ENCODE assay signal across 27 cellular contexts in genomic region chr1:216238844-216239243, GRCh38.
"Had no signal": no experiment of that assay in that cellular context is flagged by ENCODE, and none has a peak within 500 bp of the region (broad histone marks: within the 10 kb centered on the region; RNA-seq: fewer than 3 reads in every experiment).

No MANE protein-coding gene starts in this region.

- DNase-seq: activated B cell treated with CpG ODN at 0.5 μM for 24 hours; activated CD4-positive, alpha-beta T cell treated with anti-CD3 and anti-CD28 coated beads for 48 hours; activated CD4-positive, alpha-beta T cell treated with anti-CD3 and anti-CD28 coated beads, Interleukin-2, amount 50 U/mL, for 1 hour; activated CD4-positive, alpha-beta T cell treated with anti-CD3 and anti-CD28 coated beads, Interleukin-2, amount 50 U/mL, for 48 hours; activated CD8-positive, alpha-beta memory T cell treated with anti-CD3 and anti-CD28 coated beads for 24 hours; activated CD8-positive, alpha-beta T cell treated with anti-CD3 and anti-CD28 coated beads for 36 hours; activated effector memory CD4-positive, alpha-beta T cell treated with Interleukin-2 at 50 U/mL for 16 hours; activated gamma-delta T cell treated with Interleukin-2 at 50 U/mL for 16 hours; activated naive CD4-positive, alpha-beta T cell treated with Interleukin-2 at 50 U/mL for 16 hours; activated naive CD8-positive, alpha-beta T cell treated with anti-CD3 and anti-CD28 coated beads for 36 hours; activated naive CD8-positive, alpha-beta T cell treated with anti-CD3 and anti-CD28 coated beads, Interleukin-2, amount 50 U/mL, for 24 hours; activated T-cell treated with anti-CD3 and anti-CD28 coated beads, Interleukin-2, amount 50 U/mL, for 4 hours; central memory CD4-positive, alpha-beta T cell; cerebellar nuclear complex; colonic mucosa; effector CD8-positive, alpha-beta T cell; head of caudate nucleus; T-helper 1 cell; T-helper 17 cell; T1000; WERI-Rb-1 had no signal

- ATAC-seq: activated CD4-positive, CD25-positive, alpha-beta regulatory T cell treated with anti-CD3 and anti-CD28 coated beads, Interleukin-2, amount 50 U/mL, for 24 hours; activated CD8-positive, alpha-beta T cell treated with anti-CD3 and anti-CD28 coated beads for 36 hours; activated naive CD8-positive, alpha-beta T cell treated with anti-CD3 and anti-CD28 coated beads, Interleukin-2, amount 50 U/mL, for 24 hours; activated T-cell treated with anti-CD3 and anti-CD28 coated beads, Interleukin-2, amount 50 U/mL, for 4 hours; activated T-helper 17 cell treated with anti-CD3 and anti-CD28 coated beads, Interleukin-2, amount 50 U/mL, for 72 hours; esophagus mucosa; T-helper 17 cell had no signal

- H3K27me3 ChIP-seq: ascending aorta, breast epithelium, cardiac muscle cell, colonic mucosa had no signal

- H3K27ac ChIP-seq: ascending aorta, breast epithelium, cardiac muscle cell, colonic mucosa, WERI-Rb-1 had no signal

- H3K9me3 ChIP-seq: ascending aorta, breast epithelium, colonic mucosa had no signal

- H3K4me3 ChIP-seq: ascending aorta, breast epithelium, cardiac muscle cell, colonic mucosa had no signal

- H3K36me3 ChIP-seq: ascending aorta, breast epithelium, cardiac muscle cell, colonic mucosa, WERI-Rb-1 had no signal

- H3K4me1 ChIP-seq: ascending aorta, breast epithelium, colonic mucosa had no signal
